In genomic region chr7:127585044-127585953, GRCh38 we compare ENCODE assay signal across 8 cellular contexts. TPM values are rescaled to one million over a fixed set of nuclear protein-coding genes. Genes with fewer than 3 reads are reported as not detected.
A peak's percentile ranks its signal among the peaks of the same experiment; 100 is the strongest.
DNase-seq lines count a peak whose midpoint lies in the region; ATAC-seq and TF ChIP-seq lines count a peak whose summit lies in the region.

TSS of gene GCC1 (minus strand) at chr7:127585596. CDS start at chr7:127585182, 414 bp downstream.

- TF ChIP-seq CTCF in BJ (IDR thresholded peaks at IDR 0.05; ENCODE audit: insufficient read depth, low read depth, low read length): no peak
- TF ChIP-seq CTCF in coronary artery (IDR thresholded peaks at IDR 0.05): no peak

- ATAC-seq in HG03439 (IDR thresholded peaks at IDR 0.05; ENCODE audit: unreplicated experiment) (peak; percentile 81), left lobe of liver (peak; percentile 71)

- H3K9me3 Mint-ChIP-seq in activated CD4-positive, alpha-beta T cell treated with anti-CD3 and anti-CD28 coated beads, Interleukin-2, amount 10 ng/mL, durations not matched to agents 7 days and 5 days: no peaks in the 10 kb centered on the region

- peaks cover 67% of the 10 kb centered on the region for H3K4me1 Mint-ChIP-seq in activated CD4-positive, alpha-beta T cell treated with anti-CD3 and anti-CD28 coated beads, Interleukin-2, amount 10 ng/mL, durations not matched to agents 7 days and 5 days

- DNase-seq in BJ (ENCODE audit: low read depth): peak; percentile 38
- peak; percentile 92 for DNase-seq in GM19238 (ENCODE audit: insufficient read length, low spot score)
- DNase-seq in NCI-H526 (lab: John Stamatoyannopoulos, UW): peak; percentile 64 to 93
- DNase-seq in activated CD4-positive, alpha-beta T cell treated with anti-CD3 and anti-CD28 coated beads, Interleukin-2, amount 10 ng/mL, durations not matched to agents 7 days and 5 days: peak; percentile 92
- DNase-seq in coronary artery (ENCODE audit: low spot score): peak; percentile 94
- DNase-seq in left lobe of liver (ENCODE audit: low spot score): peak; percentile 94
- peak; percentile 89 for DNase-seq in stimulated activated CD4-positive, alpha-beta T cell treated with anti-CD3 and anti-CD28 coated beads, Interleukin-2, amount 100 ng/mL, for 4 hours (ENCODE audit: low read depth)

- H3K36me3 Mint-ChIP-seq in activated CD4-positive, alpha-beta T cell treated with anti-CD3 and anti-CD28 coated beads, Interleukin-2, amount 10 ng/mL, durations not matched to agents 7 days and 5 days (ENCODE audit: low read depth): peaks cover 27% of the 10 kb centered on the region

- peak within 1 kb of the TSS; percentile 96 for H3K27ac Mint-ChIP-seq in activated CD4-positive, alpha-beta T cell treated with anti-CD3 and anti-CD28 coated beads, Interleukin-2, amount 10 ng/mL, durations not matched to agents 7 days and 5 days

- POLR2A ChIA-PET in BJ (lab: Charles Lee): no interaction called here
- POLR2A ChIA-PET in activated CD4-positive, alpha-beta T cell treated with anti-CD3 and anti-CD28 coated beads, Interleukin-2, amount 10 ng/mL, durations not matched to agents 7 days and 5 days (lab: Charles Lee): no interaction called here

- no peaks in the 10 kb centered on the region for H3K27me3 ChIP-seq in BJ (ENCODE audit: control insufficient read depth, insufficient read depth, low read length)

- H3K4me3 ChIP-seq in BJ (ENCODE audit: low read depth, low read length): peak within 1 kb of the TSS; percentile 81
- H3K4me3 ChIP-seq in coronary artery: peak within 1 kb of the TSS; percentile 93

- no peaks in the 10 kb centered on the region for H3K27me3 Mint-ChIP-seq in activated CD4-positive, alpha-beta T cell treated with anti-CD3 and anti-CD28 coated beads, Interleukin-2, amount 10 ng/mL, durations not matched to agents 7 days and 5 days

- peak within 1 kb of the TSS; percentile 76 to 93 for H3K27ac ChIP-seq in coronary artery

- CTCF ChIA-PET in BJ (lab: Yijun Ruan, JAX): interaction anchor here (0.6 to 1.4 kb wide), 4 partner anchors 9 to 626 kb away, joined by 3 read pairs; no protein-coding TSS in a partner anchor
- CTCF ChIA-PET in activated CD4-positive, alpha-beta T cell treated with anti-CD3 and anti-CD28 coated beads, Interleukin-2, amount 10 ng/mL, durations not matched to agents 7 days and 5 days (lab: Charles Lee): interaction anchor here (0.9 to 1.6 kb wide), 4 partner anchors 11 to 238 kb away, joined by 3 read pairs; no protein-coding TSS in a partner anchor

- H3K4me3 Mint-ChIP-seq in activated CD4-positive, alpha-beta T cell treated with anti-CD3 and anti-CD28 coated beads, Interleukin-2, amount 10 ng/mL, durations not matched to agents 7 days and 5 days: peak within 1 kb of the TSS; percentile 99

- H3K36me3 ChIP-seq in BJ (ENCODE audit: control insufficient read depth, insufficient read depth, low read length): peaks cover 15% of the 10 kb centered on the region

RNA-seq across cellular contexts. Expression of gene GCC1, which starts in this region (rescaled TPM):
- polyA plus RNA-seq in BJ (2011; rRNA removed): 9.6 and 10.9 TPM in 2 replicates
- 10.9 and 17.4 TPM in 2 replicates for polyA minus RNA-seq in BJ (2011; rRNA and poly(A)+ RNA removed)
- 10 to 100 TPM; 17.5 to 18.9 TPM for total RNA-seq in activated CD4-positive, alpha-beta T cell treated with anti-CD3 and anti-CD28 coated beads, Interleukin-2, amount 10 ng/mL, durations not matched to agents 7 days and 5 days
- total RNA-seq in left lobe of liver: 10.2 TPM

Comparison
In these comparisons a context has a peak if more than half of its experiments do, and no peak if none do; other contexts are left out.
1. Peak in every context shown above with its lines: DNase-seq, ATAC-seq, H3K4me3 ChIP-seq and H3K27ac ChIP-seq.
2. DNase-seq: peak in every context shown above with its lines; median percentile 94 in coronary artery; 94 in left lobe of liver; 92 in GM19238; 92 in activated CD4-positive, alpha-beta T cell treated with anti-CD3 and anti-CD28 coated beads, Interleukin-2, amount 10 ng/mL, durations not matched to agents 7 days and 5 days; 89 in stimulated activated CD4-positive, alpha-beta T cell treated with anti-CD3 and anti-CD28 coated beads, Interleukin-2, amount 100 ng/mL, for 4 hours; 78 in NCI-H526; 38 in BJ.